Comparison of ENCODE assay signal across 31 cellular contexts in genomic region chr6:163991326-163991725, GRCh38.
"Had no signal": no experiment of that assay in that cellular context is flagged by ENCODE, and none has a peak within 500 bp of the region (broad histone marks: within the 10 kb centered on the region; RNA-seq: fewer than 3 reads in every experiment).

No MANE protein-coding gene starts in this region.

- H3K27ac Mint-ChIP-seq: activated B cell treated with CpG ODN at 0.5 μM for 24 hours; activated CD4-positive, alpha-beta memory T cell treated with anti-CD3 and anti-CD28 coated beads for 36 hours; activated naive CD4-positive, alpha-beta T cell treated with anti-CD3 and anti-CD28 coated beads for 36 hours; activated naive CD4-positive, alpha-beta T cell treated with anti-CD3 and anti-CD28 coated beads, Interleukin-2, amount 50 U/mL, for 72 hours; activated T-helper 1 cell treated with anti-CD3 and anti-CD28 coated beads, Interleukin-12 subunit alpha, Interleukin-12 subunit beta, Interleukin-2, Interleukin-4 antibody, amounts not matched to agents 30 ng/mL and 10 ng/mL and 1 ng/mL, durations not matched to agents 14 hours and 24 hours and 36 hours had no signal

- H3K36me3 ChIP-seq: adrenal gland, cardiac muscle cell, Peyer's patch, SJSA1 had no signal

- H3K27me3 ChIP-seq: adrenal gland, cardiac muscle cell, Peyer's patch, SJSA1 had no signal

- H3K27ac ChIP-seq: adrenal gland, cardiac muscle cell, KMS-11, Peyer's patch, SJSA1, VCaP had no signal

- H3K27me3 Mint-ChIP-seq: activated CD4-positive, alpha-beta memory T cell treated with anti-CD3 and anti-CD28 coated beads for 36 hours had no signal

- H3K4me1 Mint-ChIP-seq: central memory CD8-positive, alpha-beta T cell had no signal

- H3K4me1 ChIP-seq: Peyer's patch, SJSA1 had no signal

- H3K9me3 ChIP-seq: adrenal gland, Peyer's patch, SJSA1, SK-N-SH had no signal

- H3K4me3 Mint-ChIP-seq: activated B cell treated with CpG ODN at 0.5 μM for 24 hours; activated CD4-positive, alpha-beta memory T cell treated with anti-CD3 and anti-CD28 coated beads for 36 hours; activated naive CD4-positive, alpha-beta T cell treated with anti-CD3 and anti-CD28 coated beads for 36 hours; activated T-cell treated with anti-CD3 and anti-CD28 coated beads, Interleukin-2, amount 50 U/mL, for 4 hours; activated T-helper 1 cell treated with anti-CD3 and anti-CD28 coated beads, Interleukin-12 subunit alpha, Interleukin-12 subunit beta, Interleukin-2, Interleukin-4 antibody, amounts not matched to agents 30 ng/mL and 10 ng/mL and 1 ng/mL, durations not matched to agents 14 hours and 24 hours and 36 hours; central memory CD8-positive, alpha-beta T cell had no signal

- H3K36me3 Mint-ChIP-seq: activated CD4-positive, alpha-beta memory T cell treated with anti-CD3 and anti-CD28 coated beads for 36 hours; activated naive CD4-positive, alpha-beta T cell treated with anti-CD3 and anti-CD28 coated beads, Interleukin-2, amount 50 U/mL, for 72 hours had no signal

- H3K4me2 ChIP-seq: KMS-11, SK-N-SH had no signal

- H3K4me3 ChIP-seq: adrenal gland, cardiac muscle cell, Peyer's patch, SJSA1 had no signal

- DNase-seq: activated B cell treated with CpG ODN at 0.5 μM for 24 hours; activated CD4-positive, alpha-beta memory T cell treated with anti-CD3 and anti-CD28 coated beads for 36 hours; activated CD4-positive, alpha-beta T cell treated with anti-CD3 and anti-CD28 coated beads for 4 hours; activated CD4-positive, alpha-beta T cell treated with anti-CD3 and anti-CD28 coated beads, Interleukin-2, amount 50 U/mL, for 1 hour; activated CD4-positive, CD25-positive, alpha-beta regulatory T cell treated with anti-CD3 and anti-CD28 coated beads, Interleukin-2, amount 50 U/mL, for 72 hours; activated CD8-positive, alpha-beta memory T cell treated with anti-CD3 and anti-CD28 coated beads, Interleukin-2, amount 50 U/mL, for 4 hours; activated gamma-delta T cell treated with Interleukin-2 at 50 U/mL for 16 hours; activated naive CD4-positive, alpha-beta T cell treated with anti-CD3 and anti-CD28 coated beads for 36 hours; activated T-cell treated with anti-CD3 and anti-CD28 coated beads for 4 hours; activated T-cell treated with anti-CD3 and anti-CD28 coated beads, Interleukin-2, amount 50 U/mL, for 4 hours; adrenal gland; NCI-H1105; NCI-H1417 treated with DMSO at 0.1 percent for 48 hours; NCI-H187 treated with DMSO at 0.1 percent for 48 hours; NCI-H2081; NCI-H345; NCI-H524 treated with DMSO at 0.1 percent for 48 hours; PC-3; Peyer's patch; SHP77; SK-N-SH; T-helper 1 cell; T-helper 2 cell; T-helper 9 cell had no signal

- H3K9me3 Mint-ChIP-seq: activated B cell treated with CpG ODN at 0.5 μM for 24 hours; activated CD4-positive, alpha-beta memory T cell treated with anti-CD3 and anti-CD28 coated beads for 36 hours; activated naive CD4-positive, alpha-beta T cell treated with anti-CD3 and anti-CD28 coated beads for 36 hours; activated naive CD4-positive, alpha-beta T cell treated with anti-CD3 and anti-CD28 coated beads, Interleukin-2, amount 50 U/mL, for 72 hours; activated T-cell treated with anti-CD3 and anti-CD28 coated beads, Interleukin-2, amount 50 U/mL, for 4 hours; activated T-helper 1 cell treated with anti-CD3 and anti-CD28 coated beads, Interleukin-12 subunit alpha, Interleukin-12 subunit beta, Interleukin-2, Interleukin-4 antibody, amounts not matched to agents 30 ng/mL and 10 ng/mL and 1 ng/mL, durations not matched to agents 14 hours and 24 hours and 36 hours; central memory CD8-positive, alpha-beta T cell had no signal

- H3K9ac ChIP-seq: KMS-11, SK-N-SH had no signal
